ENCODE assay signal across 25 cellular contexts in the genomic region with DNA sequence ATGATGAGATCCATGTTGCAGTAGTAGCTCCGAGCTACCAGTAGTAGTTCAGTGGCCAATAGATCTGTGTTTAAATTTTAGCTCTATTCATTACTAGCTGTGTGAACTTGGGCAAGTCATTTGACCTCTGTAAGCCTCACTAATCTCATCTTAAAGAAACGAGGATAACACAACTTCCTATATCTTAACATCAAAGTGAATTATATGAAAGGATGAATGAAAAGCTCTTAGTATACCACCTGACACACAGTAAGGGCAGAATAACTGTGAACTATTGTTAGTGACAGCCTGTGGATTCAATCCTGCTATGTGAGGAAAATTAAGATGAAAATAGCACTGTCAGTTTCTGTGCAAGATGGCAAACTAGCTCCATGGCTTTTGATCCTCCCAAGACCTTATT.
"Had no signal": no experiment of that assay in that cellular context is flagged by ENCODE, and none has a peak within 500 bp of the region (broad histone marks: within the 10 kb centered on the region; RNA-seq: fewer than 3 reads in every experiment).

No MANE protein-coding gene starts in this region.

- H3K27ac ChIP-seq: left ventricle myocardium inferior, neural progenitor cell, neutrophil, parathyroid adenoma, right atrium auricular region, right lobe of liver, stomach, testis, thyroid gland, transverse colon, upper lobe of left lung, vagina had no signal

- H3K4me2 ChIP-seq: neural progenitor cell, smooth muscle cell had no signal

- H3K27me3 Mint-ChIP-seq: naive B cell; stimulated activated naive B cell treated with anti-CD40 and anti-IgM and Interleukin-4, amounts not matched to agents 10 μg/mL and 1 μg/mL and 100 μg/mL, for 72 hours had no signal

- H3K4me3 Mint-ChIP-seq: mesothelial cell of epicardium; naive B cell; natural killer cell; nephron progenitor cell; neural progenitor cell; stimulated activated naive B cell treated with anti-CD40 and anti-IgM and Interleukin-4, amounts not matched to agents 10 μg/mL and 1 μg/mL and 100 μg/mL, for 72 hours had no signal

- H3K9me3 Mint-ChIP-seq: natural killer cell had no signal

- H3K36me3 Mint-ChIP-seq: mesothelial cell of epicardium, naive B cell, natural killer cell, neural progenitor cell had no signal

- H3K79me2 ChIP-seq: parathyroid adenoma had no signal

- H3K9ac ChIP-seq: neural progenitor cell, parathyroid adenoma had no signal

- H3K27ac Mint-ChIP-seq: mesothelial cell of epicardium; naive B cell; natural killer cell; nephron progenitor cell; neural progenitor cell; stimulated activated naive B cell treated with anti-CD40 and anti-IgM and Interleukin-4, amounts not matched to agents 10 μg/mL and 1 μg/mL and 100 μg/mL, for 72 hours had no signal

- H3K4me1 ChIP-seq: neural progenitor cell, testis, upper lobe of left lung had no signal

- H3K27me3 ChIP-seq: neural progenitor cell, neutrophil, right atrium auricular region, right lobe of liver, stomach, testis, thyroid gland, transverse colon, upper lobe of left lung, vagina had no signal

- H3K36me3 ChIP-seq: left ventricle myocardium inferior, neural progenitor cell, neutrophil, right atrium auricular region, right lobe of liver, stomach, thyroid gland, transverse colon, upper lobe of left lung, vagina had no signal

- H2AFZ ChIP-seq: neural progenitor cell, parathyroid adenoma had no signal

- DNase-seq: islet precursor cell; left ventricle myocardium inferior; mesendoderm; naive B cell; natural killer cell; nephron progenitor cell; occipital lobe; right lobe of liver; stimulated activated CD4-positive, alpha-beta T cell treated with anti-CD3 and anti-CD28 coated beads, Interleukin-2, amount 100 ng/mL, for 24 hours; stimulated activated CD4-positive, alpha-beta T cell treated with anti-CD3 and anti-CD28 coated beads, Interleukin-4, amount 100 ng/mL, for 1 hour; stimulated activated naive B cell treated with anti-CD40 and anti-IgM and Interleukin-4, amounts not matched to agents 10 μg/mL and 1 μg/mL and 100 μg/mL, for 72 hours; stimulated activated naive CD8-positive, alpha-beta T cell treated with anti-CD3 and anti-CD28 coated beads, Interleukin-15, Interleukin-2, amounts not matched to agents 100 U/mL and 50 U/mL, for 24 hours; stomach; testis; thyroid gland; transverse colon; upper lobe of left lung had no signal

- H3K4me1 Mint-ChIP-seq: naive B cell; stimulated activated naive B cell treated with anti-CD40 and anti-IgM and Interleukin-4, amounts not matched to agents 10 μg/mL and 1 μg/mL and 100 μg/mL, for 72 hours had no signal

- H3K4me3 ChIP-seq: left ventricle myocardium inferior, lung, neural progenitor cell, right atrium auricular region, right lobe of liver, smooth muscle cell, stomach, testis, thyroid gland, transverse colon, upper lobe of left lung, vagina had no signal

- ATAC-seq: natural killer cell; right lobe of liver; stimulated activated naive B cell treated with anti-CD40 and anti-IgM and Interleukin-4, amounts not matched to agents 10 μg/mL and 1 μg/mL and 100 μg/mL, for 72 hours; stimulated activated naive CD8-positive, alpha-beta T cell treated with anti-CD3 and anti-CD28 coated beads, Interleukin-15, Interleukin-2, amounts not matched to agents 100 U/mL and 50 U/mL, for 24 hours had no signal

- H3K9me3 ChIP-seq: neutrophil, right lobe of liver, testis, thyroid gland, vagina had no signal
